1 cellular context compared by ENCODE assay signal in the genomic region with DNA sequence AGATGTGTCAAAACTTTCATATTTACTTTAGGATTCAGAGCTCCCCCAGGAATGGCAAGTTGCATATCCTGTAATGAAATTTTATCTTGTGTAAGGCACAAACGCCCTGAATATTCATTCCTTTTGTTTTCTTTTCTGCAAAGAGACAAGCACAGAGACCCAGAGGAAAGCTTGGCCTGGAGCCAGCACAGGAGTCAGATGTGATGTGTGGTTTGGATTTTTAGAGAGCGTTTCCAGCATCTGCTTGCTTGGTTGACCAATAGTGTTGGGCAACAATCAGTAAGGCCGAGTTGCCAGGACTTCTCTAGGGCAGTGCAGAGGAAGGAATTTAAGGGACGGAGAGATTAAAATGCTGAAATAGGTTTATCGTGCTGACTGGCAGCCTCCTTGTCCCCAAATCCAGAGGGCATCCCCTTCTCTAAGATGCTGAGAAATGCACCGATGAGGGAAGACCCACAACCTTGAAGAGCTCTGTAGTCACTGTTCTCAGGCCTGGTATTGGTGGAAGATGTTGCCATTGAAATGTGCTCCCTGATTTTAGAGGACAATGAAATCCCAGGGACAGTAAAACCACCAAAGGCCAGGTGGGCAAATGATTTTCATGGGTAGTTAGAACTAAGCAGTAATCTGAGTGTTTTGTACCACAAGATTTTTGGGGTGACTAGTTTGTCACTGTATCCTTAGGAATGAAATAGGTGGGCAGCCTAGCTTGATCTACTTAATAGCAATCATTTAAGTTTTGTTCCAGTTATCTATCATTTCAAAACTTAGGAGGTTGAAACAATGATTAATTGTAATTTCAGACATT.
TF ChIP-seq lines count a peak whose summit lies in the region.

No MANE protein-coding gene starts in this region.

TF ChIP-seq in SK-N-SH treated with all-trans-retinoic acid at 6 μM for 48 hours, 23 proteins besides CTCF, POLR2A, EP300 and RAD21 (continued from another document):
- TF ChIP-seq, protein P1, sequence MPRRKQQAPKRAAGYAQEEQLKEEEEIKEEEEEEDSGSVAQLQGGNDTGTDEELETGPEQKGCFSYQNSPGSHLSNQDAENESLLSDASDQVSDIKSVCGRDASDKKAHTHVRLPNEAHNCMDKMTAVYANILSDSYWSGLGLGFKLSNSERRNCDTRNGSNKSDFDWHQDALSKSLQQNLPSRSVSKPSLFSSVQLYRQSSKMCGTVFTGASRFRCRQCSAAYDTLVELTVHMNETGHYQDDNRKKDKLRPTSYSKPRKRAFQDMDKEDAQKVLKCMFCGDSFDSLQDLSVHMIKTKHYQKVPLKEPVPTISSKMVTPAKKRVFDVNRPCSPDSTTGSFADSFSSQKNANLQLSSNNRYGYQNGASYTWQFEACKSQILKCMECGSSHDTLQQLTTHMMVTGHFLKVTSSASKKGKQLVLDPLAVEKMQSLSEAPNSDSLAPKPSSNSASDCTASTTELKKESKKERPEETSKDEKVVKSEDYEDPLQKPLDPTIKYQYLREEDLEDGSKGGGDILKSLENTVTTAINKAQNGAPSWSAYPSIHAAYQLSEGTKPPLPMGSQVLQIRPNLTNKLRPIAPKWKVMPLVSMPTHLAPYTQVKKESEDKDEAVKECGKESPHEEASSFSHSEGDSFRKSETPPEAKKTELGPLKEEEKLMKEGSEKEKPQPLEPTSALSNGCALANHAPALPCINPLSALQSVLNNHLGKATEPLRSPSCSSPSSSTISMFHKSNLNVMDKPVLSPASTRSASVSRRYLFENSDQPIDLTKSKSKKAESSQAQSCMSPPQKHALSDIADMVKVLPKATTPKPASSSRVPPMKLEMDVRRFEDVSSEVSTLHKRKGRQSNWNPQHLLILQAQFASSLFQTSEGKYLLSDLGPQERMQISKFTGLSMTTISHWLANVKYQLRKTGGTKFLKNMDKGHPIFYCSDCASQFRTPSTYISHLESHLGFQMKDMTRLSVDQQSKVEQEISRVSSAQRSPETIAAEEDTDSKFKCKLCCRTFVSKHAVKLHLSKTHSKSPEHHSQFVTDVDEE (CRISPR knock-in tag; IDR thresholded peaks at IDR 0.05), result no peak
- no peak for TF ChIP-seq ZNF70 (CRISPR knock-in tag; IDR thresholded peaks at IDR 0.05)
- no peak for TF ChIP-seq ZNF8 (CRISPR knock-in tag; IDR thresholded peaks at IDR 0.05)
- no peak for TF ChIP-seq ZFP30 (CRISPR knock-in tag; IDR thresholded peaks at IDR 0.05)
